1 cellular context compared by ENCODE assay signal in the genomic region with DNA sequence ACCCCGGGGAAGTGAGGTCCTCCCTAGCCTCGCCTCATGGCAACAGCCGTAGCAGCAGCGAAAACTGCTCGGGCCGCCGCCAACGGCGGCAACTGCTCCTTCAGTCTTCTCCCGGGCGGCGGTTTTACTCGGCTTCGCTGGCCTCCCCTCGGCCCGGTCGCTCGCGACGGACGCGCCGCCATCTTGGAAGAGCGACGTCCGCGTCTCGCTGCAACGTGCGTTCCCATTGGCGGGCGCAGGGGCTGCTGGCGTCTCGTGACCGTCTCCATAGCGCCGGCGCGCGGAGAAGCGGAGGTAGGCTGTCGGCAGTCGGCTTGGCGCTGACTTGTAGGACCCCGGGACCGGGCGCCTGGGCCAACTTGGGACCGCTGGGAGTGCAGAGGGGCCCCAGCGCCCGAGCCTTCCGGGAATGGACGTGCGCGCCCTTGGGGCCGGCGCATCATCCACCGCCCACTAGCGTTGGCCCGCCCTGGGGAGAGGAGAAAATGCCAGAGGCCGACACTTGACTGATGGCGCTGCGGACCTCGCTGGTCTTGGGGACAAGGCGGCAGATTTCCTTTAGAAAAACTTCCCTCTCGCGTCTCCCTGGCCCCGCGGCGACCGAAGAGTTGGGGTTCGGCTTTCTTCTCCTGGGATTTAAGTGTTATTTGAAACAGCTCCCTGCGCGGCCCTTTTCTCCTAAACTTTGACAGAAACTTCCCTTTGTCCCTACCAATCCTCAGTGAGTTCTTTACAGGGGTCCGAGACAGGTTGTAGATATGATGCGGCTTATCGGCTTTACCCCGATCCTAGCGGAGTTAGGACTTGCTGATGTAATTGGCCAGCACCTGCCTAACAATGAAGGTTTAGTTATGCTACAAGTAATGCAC.
TF ChIP-seq lines count a peak whose summit lies in the region.

A gene with protein sequence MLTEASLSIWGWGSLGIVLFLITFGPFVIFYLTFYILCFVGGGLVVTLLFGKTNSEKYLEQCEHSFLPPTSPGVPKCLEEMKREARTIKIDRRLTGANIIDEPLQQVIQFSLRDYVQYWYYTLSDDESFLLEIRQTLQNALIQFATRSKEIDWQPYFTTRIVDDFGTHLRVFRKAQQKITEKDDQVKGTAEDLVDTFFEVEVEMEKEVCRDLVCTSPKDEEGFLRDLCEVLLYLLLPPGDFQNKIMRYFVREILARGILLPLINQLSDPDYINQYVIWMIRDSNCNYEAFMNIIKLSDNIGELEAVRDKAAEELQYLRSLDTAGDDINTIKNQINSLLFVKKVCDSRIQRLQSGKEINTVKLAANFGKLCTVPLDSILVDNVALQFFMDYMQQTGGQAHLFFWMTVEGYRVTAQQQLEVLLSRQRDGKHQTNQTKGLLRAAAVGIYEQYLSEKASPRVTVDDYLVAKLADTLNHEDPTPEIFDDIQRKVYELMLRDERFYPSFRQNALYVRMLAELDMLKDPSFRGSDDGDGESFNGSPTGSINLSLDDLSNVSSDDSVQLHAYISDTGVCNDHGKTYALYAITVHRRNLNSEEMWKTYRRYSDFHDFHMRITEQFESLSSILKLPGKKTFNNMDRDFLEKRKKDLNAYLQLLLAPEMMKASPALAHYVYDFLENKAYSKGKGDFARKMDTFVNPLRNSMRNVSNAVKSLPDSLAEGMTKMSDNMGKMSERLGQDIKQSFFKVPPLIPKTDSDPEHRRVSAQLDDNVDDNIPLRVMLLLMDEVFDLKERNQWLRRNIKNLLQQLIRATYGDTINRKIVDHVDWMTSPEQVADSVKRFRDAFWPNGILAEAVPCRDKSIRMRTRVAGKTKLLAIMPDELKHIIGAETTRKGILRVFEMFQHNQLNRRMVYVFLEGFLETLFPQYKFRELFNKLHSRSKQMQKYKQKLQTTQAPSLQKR (minus strand): TSS at position 193 of the 869 bp plus-strand sequence. CDS start 199 bp downstream, outside the sequence.

TF ChIP-seq in HepG2, 621 proteins besides CTCF, POLR2A, EP300 and RAD21 (continued from another document and continues in another):
- TF ChIP-seq, protein P1, sequence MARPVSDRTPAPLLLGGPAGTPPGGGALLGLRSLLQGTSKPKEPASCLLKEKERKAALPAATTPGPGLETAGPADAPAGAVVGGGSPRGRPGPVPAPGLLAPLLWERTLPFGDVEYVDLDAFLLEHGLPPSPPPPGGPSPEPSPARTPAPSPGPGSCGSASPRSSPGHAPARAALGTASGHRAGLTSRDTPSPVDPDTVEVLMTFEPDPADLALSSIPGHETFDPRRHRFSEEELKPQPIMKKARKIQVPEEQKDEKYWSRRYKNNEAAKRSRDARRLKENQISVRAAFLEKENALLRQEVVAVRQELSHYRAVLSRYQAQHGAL (CRISPR knock-in tag; IDR thresholded peaks at IDR 0.05; ENCODE audit: not compliant biosample characterization), result no peak
- TF ChIP-seq SSRP1 (CRISPR knock-in tag; IDR thresholded peaks at IDR 0.05), result no peak
- TF ChIP-seq RFX3 (CRISPR knock-in tag; IDR thresholded peaks at IDR 0.05), result peak; percentile 70
- peak; percentile 59 for TF ChIP-seq FOXA3 (CRISPR knock-in tag; IDR thresholded peaks at IDR 0.05)
- no peak; the same call in 1 of the 2 replicates for TF ChIP-seq EED (CRISPR knock-in tag; IDR thresholded peaks at IDR 0.05)
- TF ChIP-seq RXRB (CRISPR knock-in tag; IDR thresholded peaks at IDR 0.05; ENCODE audit: borderline replicate concordance), result peak; percentile 58; the same call in 1 of the 2 replicates
- TF ChIP-seq, protein P2, sequence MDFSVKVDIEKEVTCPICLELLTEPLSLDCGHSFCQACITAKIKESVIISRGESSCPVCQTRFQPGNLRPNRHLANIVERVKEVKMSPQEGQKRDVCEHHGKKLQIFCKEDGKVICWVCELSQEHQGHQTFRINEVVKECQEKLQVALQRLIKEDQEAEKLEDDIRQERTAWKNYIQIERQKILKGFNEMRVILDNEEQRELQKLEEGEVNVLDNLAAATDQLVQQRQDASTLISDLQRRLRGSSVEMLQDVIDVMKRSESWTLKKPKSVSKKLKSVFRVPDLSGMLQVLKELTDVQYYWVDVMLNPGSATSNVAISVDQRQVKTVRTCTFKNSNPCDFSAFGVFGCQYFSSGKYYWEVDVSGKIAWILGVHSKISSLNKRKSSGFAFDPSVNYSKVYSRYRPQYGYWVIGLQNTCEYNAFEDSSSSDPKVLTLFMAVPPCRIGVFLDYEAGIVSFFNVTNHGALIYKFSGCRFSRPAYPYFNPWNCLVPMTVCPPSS (IDR thresholded peaks at IDR 0.05), result no peak
- no peak for TF ChIP-seq ZNF34 (CRISPR knock-in tag; IDR thresholded peaks at IDR 0.05; ENCODE audit: borderline replicate concordance)
- no peak for TF ChIP-seq AGO1 (IDR thresholded peaks at IDR 0.05; ENCODE audit: low read depth, low read length, poor library complexity, severe bottlenecking)
- peak; percentile 54; the same call in 1 of the 2 replicates for TF ChIP-seq ZNF234 (CRISPR knock-in tag; conservative IDR thresholded peaks at IDR 0.05)
- no peak for TF ChIP-seq MBD4 (IDR thresholded peaks at IDR 0.05; ENCODE audit: borderline replicate concordance, low read length)
- peak; percentile 91 for TF ChIP-seq NAIF1 (CRISPR knock-in tag; IDR thresholded peaks at IDR 0.05; ENCODE audit: borderline replicate concordance)
- no peak for TF ChIP-seq ZNF337 (CRISPR knock-in tag; IDR thresholded peaks at IDR 0.05; ENCODE audit: borderline replicate concordance, low read depth)
- no peak for TF ChIP-seq CHD2 (IDR thresholded peaks at IDR 0.05; ENCODE audit: low read depth, low read length)
- TF ChIP-seq ZNF724P (CRISPR knock-in tag; IDR thresholded peaks at IDR 0.05; ENCODE audit: borderline replicate concordance), result no peak
- TF ChIP-seq CAMTA2 (CRISPR knock-in tag; IDR thresholded peaks at IDR 0.05; ENCODE audit: borderline replicate concordance), result 0 out of 2 replicates have a peak, but pooled peaks have one; percentile 76
- peak; percentile 84; the same call in 1 of the 2 replicates for TF ChIP-seq PRMT3 (CRISPR knock-in tag; IDR thresholded peaks at IDR 0.05; ENCODE audit: borderline replicate concordance, low read depth)
- TF ChIP-seq, protein P3, sequence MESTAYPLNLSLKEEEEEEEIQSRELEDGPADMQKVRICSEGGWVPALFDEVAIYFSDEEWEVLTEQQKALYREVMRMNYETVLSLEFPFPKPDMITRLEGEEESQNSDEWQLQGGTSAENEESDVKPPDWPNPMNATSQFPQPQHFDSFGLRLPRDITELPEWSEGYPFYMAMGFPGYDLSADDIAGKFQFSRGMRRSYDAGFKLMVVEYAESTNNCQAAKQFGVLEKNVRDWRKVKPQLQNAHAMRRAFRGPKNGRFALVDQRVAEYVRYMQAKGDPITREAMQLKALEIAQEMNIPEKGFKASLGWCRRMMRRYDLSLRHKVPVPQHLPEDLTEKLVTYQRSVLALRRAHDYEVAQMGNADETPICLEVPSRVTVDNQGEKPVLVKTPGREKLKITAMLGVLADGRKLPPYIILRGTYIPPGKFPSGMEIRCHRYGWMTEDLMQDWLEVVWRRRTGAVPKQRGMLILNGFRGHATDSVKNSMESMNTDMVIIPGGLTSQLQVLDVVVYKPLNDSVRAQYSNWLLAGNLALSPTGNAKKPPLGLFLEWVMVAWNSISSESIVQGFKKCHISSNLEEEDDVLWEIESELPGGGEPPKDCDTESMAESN (CRISPR knock-in tag; conservative IDR thresholded peaks at IDR 0.05), result peak; percentile 82
- no peak for TF ChIP-seq ZNF674 (CRISPR knock-in tag; IDR thresholded peaks at IDR 0.05; ENCODE audit: low read depth)
- TF ChIP-seq SAP130 (CRISPR knock-in tag; IDR thresholded peaks at IDR 0.05; ENCODE audit: low read depth), result peak; percentile 84; the same call in 1 of the 2 replicates
- peak; percentile 88 for TF ChIP-seq YEATS4 (CRISPR knock-in tag; IDR thresholded peaks at IDR 0.05; ENCODE audit: borderline replicate concordance)
- TF ChIP-seq, protein P4, sequence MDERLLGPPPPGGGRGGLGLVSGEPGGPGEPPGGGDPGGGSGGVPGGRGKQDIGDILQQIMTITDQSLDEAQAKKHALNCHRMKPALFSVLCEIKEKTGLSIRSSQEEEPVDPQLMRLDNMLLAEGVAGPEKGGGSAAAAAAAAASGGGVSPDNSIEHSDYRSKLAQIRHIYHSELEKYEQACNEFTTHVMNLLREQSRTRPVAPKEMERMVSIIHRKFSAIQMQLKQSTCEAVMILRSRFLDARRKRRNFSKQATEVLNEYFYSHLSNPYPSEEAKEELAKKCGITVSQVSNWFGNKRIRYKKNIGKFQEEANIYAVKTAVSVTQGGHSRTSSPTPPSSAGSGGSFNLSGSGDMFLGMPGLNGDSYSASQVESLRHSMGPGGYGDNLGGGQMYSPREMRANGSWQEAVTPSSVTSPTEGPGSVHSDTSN (CRISPR knock-in tag; IDR thresholded peaks at IDR 0.05), result no peak; the same call in 1 of the 2 replicates
- TF ChIP-seq GATA4 (IDR thresholded peaks at IDR 0.05; ENCODE audit: borderline replicate concordance, low read depth), result no peak
- TF ChIP-seq, protein P5, sequence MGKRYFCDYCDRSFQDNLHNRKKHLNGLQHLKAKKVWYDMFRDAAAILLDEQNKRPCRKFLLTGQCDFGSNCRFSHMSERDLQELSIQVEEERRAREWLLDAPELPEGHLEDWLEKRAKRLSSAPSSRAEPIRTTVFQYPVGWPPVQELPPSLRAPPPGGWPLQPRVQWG (CRISPR knock-in tag; IDR thresholded peaks at IDR 0.05; ENCODE audit: borderline replicate concordance, low read depth), result no peak
- TF ChIP-seq SP140L (CRISPR knock-in tag; IDR thresholded peaks at IDR 0.05; ENCODE audit: borderline replicate concordance), result no peak
- TF ChIP-seq ZNF124 (CRISPR knock-in tag; IDR thresholded peaks at IDR 0.05), result peak; percentile 99
- TF ChIP-seq MXI1 (IDR thresholded peaks at IDR 0.05; ENCODE audit: borderline replicate concordance, low read depth, low read length), result peak; percentile 87; the same call in 1 of the 3 replicates
- 0 out of 2 replicates have a peak, but pooled peaks have one; percentile 6 for TF ChIP-seq ZNF816 (CRISPR knock-in tag; IDR thresholded peaks at IDR 0.05; ENCODE audit: borderline replicate concordance)
- peak; percentile 87 for TF ChIP-seq KAT8 (CRISPR knock-in tag; IDR thresholded peaks at IDR 0.05)
- TF ChIP-seq ZNF660 (CRISPR knock-in tag; IDR thresholded peaks at IDR 0.05; ENCODE audit: borderline replicate concordance, low read depth), result no peak
- TF ChIP-seq, protein P6, sequence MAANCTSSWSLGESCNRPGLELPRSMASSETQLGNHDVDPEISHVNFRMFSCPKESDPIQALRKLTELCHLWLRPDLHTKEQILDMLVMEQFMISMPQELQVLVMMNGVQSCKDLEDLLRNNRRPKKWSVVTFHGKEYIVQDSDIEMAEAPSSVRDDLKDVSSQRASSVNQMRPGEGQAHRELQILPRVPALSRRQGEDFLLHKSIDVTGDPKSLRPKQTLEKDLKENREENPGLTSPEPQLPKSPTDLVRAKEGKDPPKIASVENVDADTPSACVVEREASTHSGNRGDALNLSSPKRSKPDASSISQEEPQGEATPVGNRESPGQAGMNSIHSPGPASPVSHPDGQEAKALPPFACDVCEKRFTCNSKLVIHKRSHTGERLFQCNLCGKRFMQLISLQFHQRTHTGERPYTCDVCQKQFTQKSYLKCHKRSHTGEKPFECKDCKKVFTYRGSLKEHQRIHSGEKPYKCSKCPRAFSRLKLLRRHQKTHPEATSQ (CRISPR knock-in tag; IDR thresholded peaks at IDR 0.05; ENCODE audit: borderline replicate concordance), result peak; percentile 39; the same call in 1 of the 2 replicates
- no peak for TF ChIP-seq FOXA1 (IDR thresholded peaks at IDR 0.05)
- TF ChIP-seq FOXA1 (CRISPR knock-in tag; IDR thresholded peaks at IDR 0.05), result no peak
- TF ChIP-seq ZNF644 (CRISPR knock-in tag; IDR thresholded peaks at IDR 0.05; ENCODE audit: low read depth), result peak; percentile 69; the same call in 1 of the 2 replicates
- TF ChIP-seq, protein P7, sequence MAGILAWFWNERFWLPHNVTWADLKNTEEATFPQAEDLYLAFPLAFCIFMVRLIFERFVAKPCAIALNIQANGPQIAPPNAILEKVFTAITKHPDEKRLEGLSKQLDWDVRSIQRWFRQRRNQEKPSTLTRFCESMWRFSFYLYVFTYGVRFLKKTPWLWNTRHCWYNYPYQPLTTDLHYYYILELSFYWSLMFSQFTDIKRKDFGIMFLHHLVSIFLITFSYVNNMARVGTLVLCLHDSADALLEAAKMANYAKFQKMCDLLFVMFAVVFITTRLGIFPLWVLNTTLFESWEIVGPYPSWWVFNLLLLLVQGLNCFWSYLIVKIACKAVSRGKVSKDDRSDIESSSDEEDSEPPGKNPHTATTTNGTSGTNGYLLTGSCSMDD (CRISPR knock-in tag; IDR thresholded peaks at IDR 0.05), result no peak
- TF ChIP-seq ZNF615 (CRISPR knock-in tag; IDR thresholded peaks at IDR 0.05; ENCODE audit: borderline replicate concordance), result peak; percentile 75
- TF ChIP-seq TBL1XR1 (IDR thresholded peaks at IDR 0.05; ENCODE audit: borderline replicate concordance, low read length, partially characterized antibody), result no peak
- no peak for TF ChIP-seq ZC3H4 (CRISPR knock-in tag; IDR thresholded peaks at IDR 0.05; ENCODE audit: borderline replicate concordance)
- TF ChIP-seq MED13 (CRISPR knock-in tag; IDR thresholded peaks at IDR 0.05), result peak; percentile 19; the same call in 1 of the 2 replicates
- TF ChIP-seq ZBTB20 (CRISPR knock-in tag; IDR thresholded peaks at IDR 0.05; ENCODE audit: borderline replicate concordance, low read depth), result peak; percentile 32; the same call in 1 of the 2 replicates
- TF ChIP-seq ZNF777 (CRISPR knock-in tag; IDR thresholded peaks at IDR 0.05), result peak; percentile 68; the same call in 1 of the 2 replicates
- TF ChIP-seq ZNF567 (CRISPR knock-in tag; IDR thresholded peaks at IDR 0.05; ENCODE audit: borderline replicate concordance), result peak; percentile 90; the same call in 1 of the 2 replicates
- TF ChIP-seq RAD51 (IDR thresholded peaks at IDR 0.05; ENCODE audit: borderline replicate concordance), result peak; percentile 34; the same call in 1 of the 2 replicates
- no peak for TF ChIP-seq TCF7 (IDR thresholded peaks at IDR 0.05; ENCODE audit: low read depth)
- 0 out of 2 replicates have a peak, but pooled peaks have one; percentile 14 for TF ChIP-seq ZNF549 (CRISPR knock-in tag; IDR thresholded peaks at IDR 0.05)
- TF ChIP-seq, protein P8, sequence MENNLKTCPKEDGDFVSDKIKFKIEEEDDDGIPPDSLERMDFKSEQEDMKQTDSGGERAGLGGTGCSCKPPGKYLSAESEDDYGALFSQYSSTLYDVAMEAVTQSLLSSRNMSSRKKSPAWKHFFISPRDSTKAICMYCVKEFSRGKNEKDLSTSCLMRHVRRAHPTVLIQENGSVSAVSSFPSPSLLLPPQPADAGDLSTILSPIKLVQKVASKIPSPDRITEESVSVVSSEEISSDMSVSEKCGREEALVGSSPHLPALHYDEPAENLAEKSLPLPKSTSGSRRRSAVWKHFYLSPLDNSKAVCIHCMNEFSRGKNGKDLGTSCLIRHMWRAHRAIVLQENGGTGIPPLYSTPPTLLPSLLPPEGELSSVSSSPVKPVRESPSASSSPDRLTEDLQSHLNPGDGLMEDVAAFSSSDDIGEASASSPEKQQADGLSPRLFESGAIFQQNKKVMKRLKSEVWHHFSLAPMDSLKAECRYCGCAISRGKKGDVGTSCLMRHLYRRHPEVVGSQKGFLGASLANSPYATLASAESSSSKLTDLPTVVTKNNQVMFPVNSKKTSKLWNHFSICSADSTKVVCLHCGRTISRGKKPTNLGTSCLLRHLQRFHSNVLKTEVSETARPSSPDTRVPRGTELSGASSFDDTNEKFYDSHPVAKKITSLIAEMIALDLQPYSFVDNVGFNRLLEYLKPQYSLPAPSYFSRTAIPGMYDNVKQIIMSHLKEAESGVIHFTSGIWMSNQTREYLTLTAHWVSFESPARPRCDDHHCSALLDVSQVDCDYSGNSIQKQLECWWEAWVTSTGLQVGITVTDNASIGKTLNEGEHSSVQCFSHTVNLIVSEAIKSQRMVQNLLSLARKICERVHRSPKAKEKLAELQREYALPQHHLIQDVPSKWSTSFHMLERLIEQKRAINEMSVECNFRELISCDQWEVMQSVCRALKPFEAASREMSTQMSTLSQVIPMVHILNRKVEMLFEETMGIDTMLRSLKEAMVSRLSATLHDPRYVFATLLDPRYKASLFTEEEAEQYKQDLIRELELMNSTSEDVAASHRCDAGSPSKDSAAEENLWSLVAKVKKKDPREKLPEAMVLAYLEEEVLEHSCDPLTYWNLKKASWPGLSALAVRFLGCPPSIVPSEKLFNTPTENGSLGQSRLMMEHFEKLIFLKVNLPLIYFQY (CRISPR knock-in tag; IDR thresholded peaks at IDR 0.05; ENCODE audit: borderline replicate concordance), result peak; percentile 85
